ENCODE assay signal across 1 cellular context in the genomic region with DNA sequence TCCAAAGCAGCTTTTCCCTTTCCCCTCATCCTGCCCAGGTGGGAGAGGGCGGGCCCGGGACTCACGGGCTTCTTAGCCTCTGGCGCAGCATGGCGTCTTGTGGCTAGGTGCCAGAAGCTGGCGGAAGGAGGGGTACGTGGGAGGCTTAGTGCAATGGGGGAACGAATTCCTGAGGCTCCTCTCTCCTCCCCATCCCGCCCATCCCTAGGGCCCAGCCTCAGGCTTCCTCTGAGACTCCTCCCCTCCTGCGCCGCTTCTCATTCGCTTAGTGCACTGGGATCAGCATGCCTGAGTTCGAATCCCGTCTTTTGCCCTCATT.
TF ChIP-seq lines count a peak whose summit lies in the region.

No MANE protein-coding gene starts in this region.

TF ChIP-seq in GM23338, 12 proteins besides CTCF, POLR2A, EP300 and RAD21 (continued from another document):
- TF ChIP-seq, protein P1, sequence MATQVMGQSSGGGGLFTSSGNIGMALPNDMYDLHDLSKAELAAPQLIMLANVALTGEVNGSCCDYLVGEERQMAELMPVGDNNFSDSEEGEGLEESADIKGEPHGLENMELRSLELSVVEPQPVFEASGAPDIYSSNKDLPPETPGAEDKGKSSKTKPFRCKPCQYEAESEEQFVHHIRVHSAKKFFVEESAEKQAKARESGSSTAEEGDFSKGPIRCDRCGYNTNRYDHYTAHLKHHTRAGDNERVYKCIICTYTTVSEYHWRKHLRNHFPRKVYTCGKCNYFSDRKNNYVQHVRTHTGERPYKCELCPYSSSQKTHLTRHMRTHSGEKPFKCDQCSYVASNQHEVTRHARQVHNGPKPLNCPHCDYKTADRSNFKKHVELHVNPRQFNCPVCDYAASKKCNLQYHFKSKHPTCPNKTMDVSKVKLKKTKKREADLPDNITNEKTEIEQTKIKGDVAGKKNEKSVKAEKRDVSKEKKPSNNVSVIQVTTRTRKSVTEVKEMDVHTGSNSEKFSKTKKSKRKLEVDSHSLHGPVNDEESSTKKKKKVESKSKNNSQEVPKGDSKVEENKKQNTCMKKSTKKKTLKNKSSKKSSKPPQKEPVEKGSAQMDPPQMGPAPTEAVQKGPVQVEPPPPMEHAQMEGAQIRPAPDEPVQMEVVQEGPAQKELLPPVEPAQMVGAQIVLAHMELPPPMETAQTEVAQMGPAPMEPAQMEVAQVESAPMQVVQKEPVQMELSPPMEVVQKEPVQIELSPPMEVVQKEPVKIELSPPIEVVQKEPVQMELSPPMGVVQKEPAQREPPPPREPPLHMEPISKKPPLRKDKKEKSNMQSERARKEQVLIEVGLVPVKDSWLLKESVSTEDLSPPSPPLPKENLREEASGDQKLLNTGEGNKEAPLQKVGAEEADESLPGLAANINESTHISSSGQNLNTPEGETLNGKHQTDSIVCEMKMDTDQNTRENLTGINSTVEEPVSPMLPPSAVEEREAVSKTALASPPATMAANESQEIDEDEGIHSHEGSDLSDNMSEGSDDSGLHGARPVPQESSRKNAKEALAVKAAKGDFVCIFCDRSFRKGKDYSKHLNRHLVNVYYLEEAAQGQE (IDR thresholded peaks at IDR 0.05; ENCODE audit: unreplicated experiment): no peak
- no peak for TF ChIP-seq EZH2 (IDR thresholded peaks at IDR 0.05; ENCODE audit: low read depth, unreplicated experiment)
- no peak for TF ChIP-seq ZNF114 (CRISPR knock-in tag; IDR thresholded peaks at IDR 0.05)
- TF ChIP-seq CREB1 (CRISPR knock-in tag; IDR thresholded peaks at IDR 0.05; ENCODE audit: low read depth): no peak
- TF ChIP-seq ZNF462 (CRISPR knock-in tag; IDR thresholded peaks at IDR 0.05): no peak
